In the genomic region with DNA sequence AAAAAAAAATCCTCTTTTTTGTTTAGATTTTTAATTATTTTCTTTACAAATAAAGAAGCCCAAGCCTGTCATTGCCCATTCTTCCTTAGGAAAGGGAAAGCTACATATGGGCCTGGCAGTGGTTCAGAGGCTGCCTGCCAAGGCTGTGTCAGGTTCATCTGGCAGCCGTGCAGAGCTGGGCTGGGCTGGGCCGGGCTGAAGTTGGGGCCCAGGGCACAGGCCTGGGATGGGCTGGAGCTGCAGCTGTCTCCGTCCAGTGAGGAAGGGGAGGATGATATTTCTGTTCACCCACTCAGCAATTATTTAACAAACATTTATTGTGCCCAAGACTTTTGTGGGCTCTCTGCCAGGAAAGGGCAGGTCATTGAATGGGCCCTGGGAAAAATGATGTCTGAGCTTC, we compare ENCODE assay signal across 1 cellular context.
TF ChIP-seq lines count a peak whose summit lies in the region.

No MANE protein-coding gene starts in this region.

TF ChIP-seq in HepG2, 621 proteins besides CTCF, POLR2A, EP300 and RAD21 (continued from another document):
- TF ChIP-seq, protein P1, sequence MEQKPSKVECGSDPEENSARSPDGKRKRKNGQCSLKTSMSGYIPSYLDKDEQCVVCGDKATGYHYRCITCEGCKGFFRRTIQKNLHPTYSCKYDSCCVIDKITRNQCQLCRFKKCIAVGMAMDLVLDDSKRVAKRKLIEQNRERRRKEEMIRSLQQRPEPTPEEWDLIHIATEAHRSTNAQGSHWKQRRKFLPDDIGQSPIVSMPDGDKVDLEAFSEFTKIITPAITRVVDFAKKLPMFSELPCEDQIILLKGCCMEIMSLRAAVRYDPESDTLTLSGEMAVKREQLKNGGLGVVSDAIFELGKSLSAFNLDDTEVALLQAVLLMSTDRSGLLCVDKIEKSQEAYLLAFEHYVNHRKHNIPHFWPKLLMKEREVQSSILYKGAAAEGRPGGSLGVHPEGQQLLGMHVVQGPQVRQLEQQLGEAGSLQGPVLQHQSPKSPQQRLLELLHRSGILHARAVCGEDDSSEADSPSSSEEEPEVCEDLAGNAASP (CRISPR knock-in tag; IDR thresholded peaks at IDR 0.05; ENCODE audit: borderline replicate concordance) = no peak
